ENCODE assay signal across 12 cellular contexts in the genomic region with DNA sequence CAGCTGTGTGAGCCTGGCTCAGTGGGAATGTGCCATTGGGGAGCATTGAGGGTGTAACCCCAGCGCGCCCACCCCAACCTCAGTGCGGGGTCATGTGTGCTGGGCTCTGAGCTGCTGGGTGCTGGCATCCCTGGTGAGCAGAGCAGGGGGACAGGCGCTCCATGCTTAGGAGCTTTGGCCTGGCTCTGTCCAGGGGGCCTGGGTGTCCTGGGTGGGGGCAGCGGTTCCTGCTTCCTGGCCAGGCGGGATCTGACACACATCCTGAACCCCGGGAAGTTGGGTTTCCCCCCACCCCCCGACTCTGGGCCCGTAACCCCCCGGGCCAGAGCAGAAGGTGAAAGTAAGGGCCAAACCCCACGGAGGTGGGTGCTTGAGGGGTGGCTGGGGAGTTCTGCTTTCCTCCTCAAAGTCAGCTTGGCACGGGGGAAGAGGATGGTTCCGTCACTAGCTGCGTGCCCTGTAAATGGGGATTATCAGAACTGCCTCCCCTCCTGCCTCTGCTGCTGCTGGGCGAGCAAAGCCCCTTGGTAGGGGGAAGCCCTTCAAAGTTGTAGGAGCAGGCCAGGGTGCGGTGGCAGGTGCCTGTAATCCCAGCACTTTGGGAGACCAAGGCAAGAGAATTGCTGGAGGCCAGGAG. TPM values are rescaled to one million over a fixed set of nuclear protein-coding genes. Genes with fewer than 3 reads are reported as not detected.
DNase-seq lines count a peak whose midpoint lies in the region; ATAC-seq and TF ChIP-seq lines count a peak whose summit lies in the region.
"Had no signal": no experiment of that assay in that cellular context is flagged by ENCODE, and none has a peak within 500 bp of the region (broad histone marks: within the 10 kb centered on the region; RNA-seq: fewer than 3 reads in every experiment).

No MANE protein-coding gene starts in this region.

- H3K4me3 ChIP-seq in AG09309 (ENCODE audit: control insufficient read depth, low read depth, low read length) (peak overlapping the region; percentile 73), Panc1 (ENCODE audit: low read depth in 2 of 2, low read length in 2 of 2) (peak overlapping the region; percentile 48 to 54), fibroblast of pulmonary artery (replicated peaks; ENCODE audit: low read depth, low read length) (peak overlapping the region; percentile 63), neuron (ENCODE audit: low read length) (peak overlapping the region; percentile 73)

- H3K4me3 Mint-ChIP-seq in activated naive CD4-positive, alpha-beta T cell treated with anti-CD3 and anti-CD28 coated beads for 36 hours, result no peak overlapping the region

- no peaks in the 10 kb centered on the region; the same call in 1 of the 2 replicates for H3K36me3 ChIP-seq in Panc1 (ENCODE audit: control insufficient read depth, insufficient read depth, low read length)
- peaks cover 25% of the 10 kb centered on the region for H3K36me3 ChIP-seq in neuron (ENCODE audit: insufficient read depth, low read length)

- H3K36me3 Mint-ChIP-seq in activated naive CD4-positive, alpha-beta T cell treated with anti-CD3 and anti-CD28 coated beads for 36 hours (ENCODE audit: low read depth), result no peaks in the 10 kb centered on the region

- H2AFZ ChIP-seq in neuron (ENCODE audit: low read depth, low read length), result no peak overlapping the region

- no peaks in the 10 kb centered on the region for H3K9me3 Mint-ChIP-seq in activated naive CD4-positive, alpha-beta T cell treated with anti-CD3 and anti-CD28 coated beads for 36 hours

- H3K4me1 ChIP-seq in Panc1 (ENCODE audit: control insufficient read depth, insufficient read depth, low read length) (peaks cover 10% of the 10 kb centered on the region), neuron (ENCODE audit: insufficient read depth, low read length) (peaks cover 11% of the 10 kb centered on the region)

- no peak overlapping the region for H3K27ac Mint-ChIP-seq in activated naive CD4-positive, alpha-beta T cell treated with anti-CD3 and anti-CD28 coated beads for 36 hours

- POLR2A ChIA-PET in Panc1 (lab: Charles Lee), result no interaction called here

- TF ChIP-seq CTCF in AG09309 (IDR thresholded peaks at IDR 0.05; ENCODE audit: control insufficient read depth, insufficient read depth, low read depth, low read length, missing control alignments) (no peak), Panc1 (IDR thresholded peaks at IDR 0.05) (no peak), fibroblast of pulmonary artery (IDR thresholded peaks at IDR 0.05; ENCODE audit: low read length, missing control alignments) (no peak)

- DNase-seq in AG09309 (ENCODE audit: low read depth) (no peak), Panc1 (ENCODE audit: low read depth, low spot score) (no peak), fibroblast of pulmonary artery (ENCODE audit: low read depth) (no peak), NOMO-1 treated with dmso at 0.1 percent for 144 hours (lab: John Stamatoyannopoulos, UW; ENCODE audit: unreplicated experiment) (no peak)
- no peak for DNase-seq in activated CD4-positive, alpha-beta T cell treated with anti-CD3 and anti-CD28 coated beads for 48 hours
- no peak for DNase-seq in activated naive CD4-positive, alpha-beta T cell treated with anti-CD3 and anti-CD28 coated beads for 36 hours
- DNase-seq: NCI-H2227 treated with DMSO at 0.1 percent for 48 hours, occipital lobe had no signal

- in situ Hi-C loops in Panc1 (cut with HindIII; ENCODE audit: low pct_unique_long_range_greater_than_20kb, low sequenced_read_pairs), result no loop called here

- intact Hi-C loops in Panc1 (cut with micrococcal nuclease; ENCODE audit: unreplicated experiment), result no loop called here
- intact Hi-C loops in activated naive CD4-positive, alpha-beta T cell treated with anti-CD3 and anti-CD28 coated beads for 36 hours (cut with micrococcal nuclease), result no loop called here

- H3K27me3 Mint-ChIP-seq in activated naive CD4-positive, alpha-beta T cell treated with anti-CD3 and anti-CD28 coated beads for 36 hours (ENCODE audit: low read depth), result peaks cover 27% of the 10 kb centered on the region

- ATAC-seq in Panc1, result no peak
- no peak for ATAC-seq in HG03095 (IDR thresholded peaks at IDR 0.05; ENCODE audit: unreplicated experiment)

- 0 out of 2 replicates have a peak overlapping the region, but pooled peaks have one; percentile 23 for H3K27ac ChIP-seq in Panc1 (ENCODE audit: low read length)

- no TSS peak for BruUV-seq in Panc1 (replicated peaks; lab: Mats Ljungman, UMichigan)

- H3K4me1 Mint-ChIP-seq in activated naive CD4-positive, alpha-beta T cell treated with anti-CD3 and anti-CD28 coated beads for 36 hours (ENCODE audit: low read depth), result no peaks in the 10 kb centered on the region

- H3K9me3 ChIP-seq in Panc1 (ENCODE audit: control insufficient read depth, insufficient read depth, low read depth, low read length) (no peaks in the 10 kb centered on the region), neuron (ENCODE audit: low read length) (no peaks in the 10 kb centered on the region)

- CTCF ChIA-PET in Panc1 (lab: Charles Lee), result interaction anchor here (0.7 to 0.8 kb wide), 3 partner anchors 11 to 182 kb away, joined by 3 read pairs; no protein-coding TSS in a partner anchor
- CTCF ChIA-PET in activated naive CD4-positive, alpha-beta T cell treated with anti-CD3 and anti-CD28 coated beads for 36 hours (lab: Charles Lee), result interaction anchor here (1.2 to 2.4 kb wide), 2 partner anchors 11 to 51 kb away, joined by 4 to 6 read pairs; no protein-coding TSS in a partner anchor

- H3K27me3 ChIP-seq in Panc1 (ENCODE audit: control insufficient read depth, insufficient read depth, low read length) (no peaks in the 10 kb centered on the region), neuron (ENCODE audit: insufficient read depth, low read length) (no peaks in the 10 kb centered on the region)

RNA-seq across cellular contexts. Expression of a gene that starts 1.7 kb away (rescaled TPM):
- total RNA-seq in Panc1 (2021; ENCODE audit: unreplicated experiment), result 28.6 TPM
- polyA plus RNA-seq in Panc1 (2012; ENCODE audit: insufficient read length), result 40.1 TPM
- under 1 TPM; 0.76 to 0.84 TPM for total RNA-seq in activated naive CD4-positive, alpha-beta T cell treated with anti-CD3 and anti-CD28 coated beads for 36 hours

RNA-seq across cellular contexts. Expression of a gene that starts 29.8 kb away (rescaled TPM):
- total RNA-seq in Panc1 (2021; ENCODE audit: unreplicated experiment), result 1.1 TPM
- polyA plus RNA-seq in Panc1 (2012; ENCODE audit: insufficient read length), result 5.2 TPM
- not detected for total RNA-seq in activated naive CD4-positive, alpha-beta T cell treated with anti-CD3 and anti-CD28 coated beads for 36 hours
- total RNA-seq: epithelial cell of proximal tubule; T-helper 2 cell treated with Interferon-gamma antibody and Interleukin-4, amounts not matched to agents 100 ng/mL and 5 ng/mL, for 36 hours had no signal

Comparison
In these comparisons a context has a peak if more than half of its experiments do, and no peak if none do; other contexts are left out.
1. RNA of a gene that starts 1.7 kb away (total RNA-seq): 28.6 TPM in Panc1 (single experiment); 0.76 to 0.84 TPM in activated naive CD4-positive, alpha-beta T cell treated with anti-CD3 and anti-CD28 coated beads for 36 hours; every median in the first group is over 10 times any median in the second.
2. Peak in every context shown above with its lines, with median percentiles within 50 percentile points of each other: H3K4me3 ChIP-seq.